Comparison of ENCODE assay signal across 9 cellular contexts in genomic region chr10:87761892-87762291, GRCh38. TPM values are rescaled to one million over a fixed set of nuclear protein-coding genes. Genes with fewer than 3 reads are reported as not detected.
A peak's percentile ranks its signal among the peaks of the same experiment; 100 is the strongest.
DNase-seq lines count a peak whose midpoint lies in the region; ATAC-seq and TF ChIP-seq lines count a peak whose summit lies in the region.
"Had no signal": no experiment of that assay in that cellular context is flagged by ENCODE, and none has a peak within 500 bp of the region (broad histone marks: within the 10 kb centered on the region; RNA-seq: fewer than 3 reads in every experiment).

No MANE protein-coding gene starts in this region.

- H3K4me3 Mint-ChIP-seq in T-helper 1 cell treated with Interleukin-12 subunit alpha and Interleukin-12 subunit beta and Interleukin-4 antibody, amounts not matched to agents 30 μg/mL and 1 μg/mL, for 36 hours: no peak overlapping the region

- H4K20me1 ChIP-seq in MM.1S (ENCODE audit: insufficient read depth, low read length): no peaks in the 10 kb centered on the region

- H3F3A ChIP-seq in MM.1S (ENCODE audit: insufficient read depth, low read length): no peaks in the 10 kb centered on the region

- no peak overlapping the region for H3K9ac ChIP-seq in MM.1S (ENCODE audit: low read length)

- H3K27me3 ChIP-seq in spleen (replicated peaks in 1 of 7) (no peaks in the 10 kb centered on the region), MM.1S (replicated peaks; ENCODE audit: insufficient read depth, low read length) (no peaks in the 10 kb centered on the region)
- H3K27me3 ChIP-seq: heart right ventricle had no signal

- H3K27ac Mint-ChIP-seq in T-helper 1 cell treated with Interleukin-12 subunit alpha and Interleukin-12 subunit beta and Interleukin-4 antibody, amounts not matched to agents 30 μg/mL and 1 μg/mL, for 36 hours: peak overlapping the region; percentile 41

- H3K4me2 ChIP-seq in MM.1S (ENCODE audit: low read depth, low read length): no peak overlapping the region

- H3K79me2 ChIP-seq in MM.1S (ENCODE audit: low read length): no peaks in the 10 kb centered on the region

- peak; percentile 86 for DNase-seq in ELR (ENCODE audit: low read depth)
- peak; percentile 36 for DNase-seq in fibroblast of the conjunctiva (ENCODE audit: low read depth)
- DNase-seq in spleen: no peak
- no peak for DNase-seq in MM.1S
- DNase-seq in head of caudate nucleus: no peak
- no peak for DNase-seq in amygdala (lab: John Stamatoyannopoulos, UW)
- DNase-seq: heart right ventricle had no signal

- H3K4me1 ChIP-seq in spleen (peaks cover 0 to 10% (median 2%) of the 10 kb centered on the region in 6 donors), MM.1S (ENCODE audit: low read length) (no peaks in the 10 kb centered on the region)

- H3K9me2 ChIP-seq in MM.1S (replicated peaks; ENCODE audit: insufficient read depth, low read length): no peaks in the 10 kb centered on the region

- H3K27me3 Mint-ChIP-seq in T-helper 1 cell treated with Interleukin-12 subunit alpha and Interleukin-12 subunit beta and Interleukin-4 antibody, amounts not matched to agents 30 μg/mL and 1 μg/mL, for 36 hours (ENCODE audit: low read depth): no peaks in the 10 kb centered on the region

- WGBS in spleen, 5 donors: 58 to 73% (median 66%) methylated on average over 2 of the region's 2 CpGs

- intact Hi-C loops in spleen (cut with DNase I; ENCODE audit: low total_unique reads): no loop called here
- intact Hi-C loops in head of caudate nucleus (cut with DNase I): no loop called here

- TF ChIP-seq POLR2A in spleen (IDR thresholded peaks at IDR 0.05): no peak

- no peak for TF ChIP-seq CTCF in spleen (IDR thresholded peaks at IDR 0.05 in 8 of 11, conservative IDR thresholded peaks at IDR 0.05 in 3 of 11)
- no peak for TF ChIP-seq CTCF in MM.1S (IDR thresholded peaks at IDR 0.05; ENCODE audit: low read length)

- peaks cover 0 to 68% (median 24%) of the 10 kb centered on the region in 6 donors for H3K36me3 ChIP-seq in spleen
- no peaks in the 10 kb centered on the region; the same call in 1 of the 2 replicates for H3K36me3 ChIP-seq in MM.1S (replicated peaks; ENCODE audit: insufficient read depth, low read length)

- peaks cover 20% of the 10 kb centered on the region for H3K36me3 Mint-ChIP-seq in T-helper 1 cell treated with Interleukin-12 subunit alpha and Interleukin-12 subunit beta and Interleukin-4 antibody, amounts not matched to agents 30 μg/mL and 1 μg/mL, for 36 hours (ENCODE audit: low read depth)

- H3K9me3 ChIP-seq in spleen (no peaks in the 10 kb centered on the region), MM.1S (replicated peaks; ENCODE audit: insufficient read depth, low read length) (no peaks in the 10 kb centered on the region)
- H3K9me3 ChIP-seq: heart right ventricle had no signal

- H2AFZ ChIP-seq in MM.1S (ENCODE audit: low read length): no peak overlapping the region

- peaks cover 12% of the 10 kb centered on the region for H3K4me1 Mint-ChIP-seq in T-helper 1 cell treated with Interleukin-12 subunit alpha and Interleukin-12 subunit beta and Interleukin-4 antibody, amounts not matched to agents 30 μg/mL and 1 μg/mL, for 36 hours (ENCODE audit: low read depth)

- no peaks in the 10 kb centered on the region for H3K9me3 Mint-ChIP-seq in T-helper 1 cell treated with Interleukin-12 subunit alpha and Interleukin-12 subunit beta and Interleukin-4 antibody, amounts not matched to agents 30 μg/mL and 1 μg/mL, for 36 hours

- peak; percentile 72 for ATAC-seq in HG02571 (IDR thresholded peaks at IDR 0.05; ENCODE audit: unreplicated experiment)

- no peak overlapping the region for H3K4me3 ChIP-seq in spleen
- no peak overlapping the region for H3K4me3 ChIP-seq in MM.1S (ENCODE audit: low read length)
- H3K4me3 ChIP-seq: heart right ventricle had no signal

- H3K27ac ChIP-seq in spleen (no peak overlapping the region), MM.1S (ENCODE audit: low read length) (no peak overlapping the region)

RNA-seq across cellular contexts. Expression of gene ATAD1, which starts 56.1 kb away (rescaled TPM):
- total RNA-seq in spleen: 10 to 100 TPM; 27.3 to 49.4 (median 33.0) TPM
- 10 to 100 TPM in 2 of 3 donors, 1 to 10 TPM in 1; 8.7 to 10.1 (median 10.1) TPM for polyA plus RNA-seq in spleen

Comparison
In these comparisons a context has a peak if more than half of its experiments do, and no peak if none do; other contexts are left out.
1. DNase-seq: peak in ELR (single experiment) and fibroblast of the conjunctiva (single experiment); none in spleen (single experiment), MM.1S (single experiment), head of caudate nucleus (0 of 42) and amygdala (0 of 56).